In the genomic region with DNA sequence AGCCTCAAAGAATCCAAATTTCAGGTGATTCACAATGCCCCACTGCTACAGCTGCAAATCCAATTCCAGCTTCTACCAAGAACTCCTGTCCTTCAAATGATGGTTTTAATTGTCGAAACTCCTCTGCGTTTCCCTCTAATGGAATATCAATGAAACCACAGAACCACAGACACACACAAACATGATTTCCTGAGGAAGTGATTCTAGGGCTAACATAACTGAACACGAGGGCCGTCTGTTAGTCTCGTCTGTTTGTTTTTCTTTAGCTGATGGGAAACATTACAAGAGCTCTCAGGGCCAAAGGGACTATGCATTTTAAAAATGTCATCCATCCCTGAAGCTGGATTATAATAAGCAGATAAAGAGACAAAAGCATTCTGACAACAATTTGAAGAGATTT, we compare ENCODE assay signal across 10 cellular contexts. TPM values are rescaled to one million over a fixed set of nuclear protein-coding genes. Genes with fewer than 3 reads are reported as not detected.
DNase-seq lines count a peak whose midpoint lies in the region; ATAC-seq lines count a peak whose summit lies in the region.
"Had no signal": no experiment of that assay in that cellular context is flagged by ENCODE, and none has a peak within 500 bp of the region (broad histone marks: within the 10 kb centered on the region; RNA-seq: fewer than 3 reads in every experiment).

No MANE protein-coding gene starts in this region.

- no peak overlapping the region for H3K27ac Mint-ChIP-seq in activated CD8-positive, alpha-beta T cell treated with anti-CD3 and anti-CD28 coated beads, Interleukin-2, amount 10 ng/mL, durations not matched to agents 7 days and 5 days

- DNase-seq in SIG-M5 treated with dmso at 0.1 percent for 504 hours (lab: John Stamatoyannopoulos, UW; ENCODE audit: unreplicated experiment) (peak; percentile 40), SIG-M5 (lab: John Stamatoyannopoulos, UW) (no peak), NCI-H187 (lab: John Stamatoyannopoulos, UW) (peak; percentile 10), cerebellar cortex (ENCODE audit: low spot score) (peak; percentile 14), sciatic nerve (ENCODE audit: low spot score) (no peak), NCI-H128 (lab: John Stamatoyannopoulos, UW; ENCODE audit: unreplicated experiment) (no peak)
- no peak for DNase-seq in activated CD8-positive, alpha-beta T cell treated with anti-CD3 and anti-CD28 coated beads, Interleukin-2, amount 10 ng/mL, durations not matched to agents 7 days and 5 days
- DNase-seq: stomach had no signal

- intact Hi-C loops in sciatic nerve (cut with DNase I), result no loop called here

- H3K36me3 Mint-ChIP-seq in activated CD8-positive, alpha-beta T cell treated with anti-CD3 and anti-CD28 coated beads, Interleukin-2, amount 10 ng/mL, durations not matched to agents 7 days and 5 days (ENCODE audit: low read depth), result no peaks in the 10 kb centered on the region

- H3K4me3 Mint-ChIP-seq in activated CD8-positive, alpha-beta T cell treated with anti-CD3 and anti-CD28 coated beads, Interleukin-2, amount 10 ng/mL, durations not matched to agents 7 days and 5 days, result no peak overlapping the region

- POLR2A ChIA-PET in activated CD8-positive, alpha-beta T cell treated with anti-CD3 and anti-CD28 coated beads, Interleukin-2, amount 10 ng/mL, durations not matched to agents 7 days and 5 days (lab: Charles Lee), result no interaction called here

- CTCF ChIA-PET in activated CD8-positive, alpha-beta T cell treated with anti-CD3 and anti-CD28 coated beads, Interleukin-2, amount 10 ng/mL, durations not matched to agents 7 days and 5 days (lab: Charles Lee), result no interaction called here

- peaks cover 15% of the 10 kb centered on the region for H3K4me1 Mint-ChIP-seq in activated CD8-positive, alpha-beta T cell treated with anti-CD3 and anti-CD28 coated beads, Interleukin-2, amount 10 ng/mL, durations not matched to agents 7 days and 5 days (ENCODE audit: low read depth)

- H3K27me3 Mint-ChIP-seq in activated CD8-positive, alpha-beta T cell treated with anti-CD3 and anti-CD28 coated beads, Interleukin-2, amount 10 ng/mL, durations not matched to agents 7 days and 5 days (ENCODE audit: low read depth), result peaks cover 7% of the 10 kb centered on the region

- peak; percentile 41 for ATAC-seq in sciatic nerve
- no peak for ATAC-seq in activated CD8-positive, alpha-beta T cell treated with anti-CD3 and anti-CD28 coated beads, Interleukin-2, amount 10 ng/mL, durations not matched to agents 7 days and 5 days
- ATAC-seq in HG02588 (IDR thresholded peaks at IDR 0.05; ENCODE audit: unreplicated experiment), result no peak
- ATAC-seq: A549 had no signal

- no peaks in the 10 kb centered on the region for H3K9me3 Mint-ChIP-seq in activated CD8-positive, alpha-beta T cell treated with anti-CD3 and anti-CD28 coated beads, Interleukin-2, amount 10 ng/mL, durations not matched to agents 7 days and 5 days (ENCODE audit: insufficient read depth)

RNA-seq across cellular contexts. Expression of gene RNF152, which starts 59.4 kb away (rescaled TPM):
- 13.3 TPM for total RNA-seq in sciatic nerve
- not detected for total RNA-seq in activated CD8-positive, alpha-beta T cell treated with anti-CD3 and anti-CD28 coated beads, Interleukin-2, amount 10 ng/mL, durations not matched to agents 7 days and 5 days

Comparison
In these comparisons a context has a peak if more than half of its experiments do, and no peak if none do; other contexts are left out.
1. DNase-seq: peak in SIG-M5 treated with dmso at 0.1 percent for 504 hours (single experiment), NCI-H187 (2 of 2) and cerebellar cortex (single experiment); none in SIG-M5 (single experiment), sciatic nerve (single experiment), activated CD8-positive, alpha-beta T cell treated with anti-CD3 and anti-CD28 coated beads, Interleukin-2, amount 10 ng/mL, durations not matched to agents 7 days and 5 days (single experiment) and NCI-H128 (single experiment).
2. RNA of gene RNF152, which starts 59.4 kb away (total RNA-seq): 13.3 TPM in sciatic nerve (single experiment); not detected in activated CD8-positive, alpha-beta T cell treated with anti-CD3 and anti-CD28 coated beads, Interleukin-2, amount 10 ng/mL, durations not matched to agents 7 days and 5 days; every median in the first group is over 10 times any median in the second.